In the genomic region with DNA sequence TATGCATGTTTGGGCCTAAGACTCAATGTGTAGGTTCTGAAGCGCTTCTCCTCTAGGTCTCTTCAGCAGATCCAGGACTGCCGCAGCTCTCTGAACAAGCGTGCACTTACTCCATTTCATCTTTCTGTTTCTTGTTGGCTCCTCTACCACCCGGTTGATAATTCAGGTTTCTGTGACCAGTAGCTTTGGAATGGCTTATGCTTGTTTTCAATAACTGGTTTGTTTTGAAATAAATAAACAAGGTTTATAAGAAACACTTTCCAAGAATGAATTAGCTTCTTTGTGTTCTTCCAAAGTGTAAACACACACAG, we compare ENCODE assay signal across 8 cellular contexts. TPM values are rescaled to one million over a fixed set of nuclear protein-coding genes. Genes with fewer than 3 reads are reported as not detected.
DNase-seq lines count a peak whose midpoint lies in the region; TF ChIP-seq lines count a peak whose summit lies in the region.

No MANE protein-coding gene starts in this region.

- peak overlapping the region; percentile 99 for H2AFZ ChIP-seq in neuron (ENCODE audit: low read depth, low read length)

- H3K4me3 Mint-ChIP-seq in Calu3 (ENCODE audit: low read depth, unreplicated experiment) (peak overlapping the region; percentile 65), endodermal cell (peak overlapping the region; percentile 84)

- H3K27me3 ChIP-seq in endodermal cell (ENCODE audit: control insufficient read depth, insufficient read depth, low read length, poor library complexity, severe bottlenecking) (no peaks in the 10 kb centered on the region), neuron (ENCODE audit: insufficient read depth, low read length) (no peaks in the 10 kb centered on the region)

- H3K27ac ChIP-seq in endodermal cell (ENCODE audit: low read depth, low read length), result no peak overlapping the region

- no TSS peak for BruUV-seq in Calu3 (replicated peaks; lab: Mats Ljungman, UMichigan)

- TF ChIP-seq CTCF in Calu3 (IDR thresholded peaks at IDR 0.05; ENCODE audit: unreplicated experiment) (no peak), NB4 (IDR thresholded peaks at IDR 0.05; ENCODE audit: low read depth, low read length) (no peak), endodermal cell (conservative IDR thresholded peaks at IDR 0.05) (no peak)

- no peak for TF ChIP-seq POLR2A in NB4 (IDR thresholded peaks at IDR 0.05; ENCODE audit: extremely low read depth, insufficient read length)

- H3K4me1 ChIP-seq in endodermal cell (ENCODE audit: control insufficient read depth, insufficient read depth, low read length), result no peaks in the 10 kb centered on the region
- H3K4me1 ChIP-seq in neuron (ENCODE audit: insufficient read depth, low read length), result peaks cover 10% of the 10 kb centered on the region

- CTCF ChIA-PET in Calu3 (lab: Charles Lee), result interaction anchor here (1.5 kb wide), 1 partner anchor 294 kb away, joined by 3 read pairs; no protein-coding TSS in a partner anchor

- intact Hi-C loops in Calu3 (cut with micrococcal nuclease; ENCODE audit: unreplicated experiment), result no loop called here

- H3K27me3 Mint-ChIP-seq in Calu3 (ENCODE audit: unreplicated experiment), result no peaks in the 10 kb centered on the region
- H3K27me3 Mint-ChIP-seq in endodermal cell (ENCODE audit: insufficient read depth), result peaks cover 7% of the 10 kb centered on the region

- H3K27ac Mint-ChIP-seq in Calu3 (ENCODE audit: unreplicated experiment) (no peak overlapping the region), endodermal cell (no peak overlapping the region)

- H3K4me1 Mint-ChIP-seq in Calu3 (ENCODE audit: low read depth, unreplicated experiment) (no peaks in the 10 kb centered on the region), endodermal cell (peaks cover 10% of the 10 kb centered on the region)

- WGBS in endodermal cell (ENCODE audit: insufficient coverage in 1 of 2, insufficient read length in 1 of 2), 2 experiments, result 6 to 13% methylated on average over 2 to 4 of the region's 4 CpGs

- H3K36me3 Mint-ChIP-seq in Calu3 (ENCODE audit: insufficient read depth, unreplicated experiment), result peaks cover 22% of the 10 kb centered on the region
- H3K36me3 Mint-ChIP-seq in endodermal cell (ENCODE audit: low read depth), result no peaks in the 10 kb centered on the region

- no peaks in the 10 kb centered on the region for H3K9me3 Mint-ChIP-seq in Calu3 (ENCODE audit: low read depth, unreplicated experiment)
- H3K9me3 Mint-ChIP-seq in endodermal cell, result no peaks in the 10 kb centered on the region

- H3K36me3 ChIP-seq in endodermal cell (ENCODE audit: control insufficient read depth, insufficient read depth, low read length), result no peaks in the 10 kb centered on the region
- H3K36me3 ChIP-seq in neuron (ENCODE audit: insufficient read depth, low read length), result no peaks in the 10 kb centered on the region

- H3K4me3 ChIP-seq in NB4 (ENCODE audit: low read depth, low read length) (peak overlapping the region; percentile 30), endodermal cell (ENCODE audit: low read length) (peak overlapping the region; percentile 88), neuron (ENCODE audit: low read length) (peak overlapping the region; percentile 54)

- H3K9me3 ChIP-seq in endodermal cell (ENCODE audit: control insufficient read depth, low read length) (no peaks in the 10 kb centered on the region), neuron (ENCODE audit: low read length) (no peaks in the 10 kb centered on the region)

- H3K9ac ChIP-seq in endodermal cell (ENCODE audit: extremely low read depth, low read length, poor library complexity, severe bottlenecking), result peak overlapping the region; percentile 58

- no peak for DNase-seq in Calu3
- no peak for DNase-seq in NB4 (ENCODE audit: low read depth)
- no peak for DNase-seq in endodermal cell
- no peak for DNase-seq in NCI-H748 (lab: John Stamatoyannopoulos, UW; ENCODE audit: unreplicated experiment)
- no peak for DNase-seq in SIG-M5 treated with dmso at 0.1 percent for 504 hours (lab: John Stamatoyannopoulos, UW; ENCODE audit: unreplicated experiment)
- DNase-seq in activated effector memory CD4-positive, alpha-beta T cell treated with Interleukin-2 at 50 U/mL for 16 hours, result no peak
- no peak for DNase-seq in stimulated activated CD4-positive, alpha-beta T cell treated with anti-CD3 and anti-CD28 coated beads, Interleukin-12 subunit alpha, Interleukin-12 subunit beta, amount 100 ng/mL, for 4 hours

RNA-seq across cellular contexts. Expression of a gene that starts 1.5 kb away (rescaled TPM):
- total RNA-seq in Calu3 (2022) (12.5 and 13.0 TPM in 2 replicates), endodermal cell (10 to 100 TPM in 1 of 2 donors, 1 to 10 TPM in 1; 7.4 to 15.1 TPM)
- 22.1 TPM for polyA plus RNA-seq in endodermal cell (2013, experiment 1 of 2)
- 18.5 TPM for polyA plus RNA-seq in endodermal cell (2013, experiment 2 of 2)

Comparison
In these comparisons a context has a peak if more than half of its experiments do, and no peak if none do; other contexts are left out.
1. H3K4me3 ChIP-seq: peak in every context shown above with its lines; median percentile 88 in endodermal cell; 54 in neuron; 30 in NB4.